In the genomic region with DNA sequence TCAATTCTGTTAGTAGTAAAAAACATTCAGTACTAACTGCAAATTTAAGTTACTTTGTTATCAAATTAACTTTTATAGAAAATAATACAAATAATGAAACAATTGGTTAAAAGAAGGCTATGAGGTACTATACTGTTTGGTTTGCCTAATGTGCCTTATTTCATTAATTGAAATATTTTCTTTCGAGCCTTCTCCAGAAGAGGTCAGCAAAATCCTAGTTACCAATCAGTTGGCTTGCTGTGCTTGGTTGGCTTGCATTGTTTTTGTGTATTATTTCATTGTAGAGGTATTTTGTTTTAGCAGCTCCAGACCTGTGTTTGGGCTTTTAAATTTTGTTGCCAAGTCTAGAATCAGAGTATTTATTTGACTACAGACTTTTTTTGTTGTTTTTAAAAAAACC, we compare ENCODE assay signal across 10 cellular contexts.
A peak's percentile ranks its signal among the peaks of the same experiment; 100 is the strongest.
DNase-seq lines count a peak whose midpoint lies in the region; ATAC-seq and TF ChIP-seq lines count a peak whose summit lies in the region.
"Had no signal": no experiment of that assay in that cellular context is flagged by ENCODE, and none has a peak within 500 bp of the region (broad histone marks: within the 10 kb centered on the region; RNA-seq: fewer than 3 reads in every experiment).

No MANE protein-coding gene starts in this region.

- intact Hi-C loops in left cardiac atrium (cut with DNase I) (no loop called here), upper lobe of right lung (cut with DNase I) (no loop called here)

- no peaks in the 10 kb centered on the region for H3K9me3 ChIP-seq in cardiac muscle cell (ENCODE audit: low read depth)
- no peaks in the 10 kb centered on the region for H3K9me3 ChIP-seq in right atrium auricular region
- no peaks in the 10 kb centered on the region for H3K9me3 ChIP-seq in upper lobe of right lung

- H3K36me3 ChIP-seq in cardiac muscle cell, result peaks cover 3% of the 10 kb centered on the region
- H3K36me3 ChIP-seq in right atrium auricular region, result peaks cover 11% of the 10 kb centered on the region
- H3K36me3 ChIP-seq in upper lobe of right lung, result peaks cover 3% of the 10 kb centered on the region

- H3K27ac ChIP-seq in cardiac muscle cell (no peak overlapping the region), right atrium auricular region (no peak overlapping the region), upper lobe of right lung (no peak overlapping the region)

- TF ChIP-seq CTCF in cardiac muscle cell (IDR thresholded peaks at IDR 0.05; ENCODE audit: low read depth, low read length), result peak; percentile 39
- peak in 1 of 2 donors; percentile 63 for TF ChIP-seq CTCF in right atrium auricular region (IDR thresholded peaks at IDR 0.05)
- peak; percentile 38 for TF ChIP-seq CTCF in astrocyte of the cerebellum (IDR thresholded peaks at IDR 0.05; ENCODE audit: low read depth, low read length, missing control alignments)
- peak; percentile 24 for TF ChIP-seq CTCF in upper lobe of right lung (IDR thresholded peaks at IDR 0.05)

- DNase-seq in cardiac muscle cell (ENCODE audit: low read depth in 1 of 2, low spot score in 1 of 2) (peak in 1 of 2 donors; percentile 64), right atrium auricular region (ENCODE audit: low spot score) (no peak), astrocyte of the cerebellum (ENCODE audit: low read depth) (peak; percentile 28), left cardiac atrium (no peak), upper lobe of right lung (no peak), NCI-H2171 treated with DMSO at 0.1 percent for 48 hours (lab: John Stamatoyannopoulos, UW) (no peak), NCI-H748 (lab: John Stamatoyannopoulos, UW; ENCODE audit: unreplicated experiment) (no peak)
- DNase-seq: CD8-positive, alpha-beta memory T cell; MM.1S had no signal

- H3K27me3 ChIP-seq in cardiac muscle cell (no peaks in the 10 kb centered on the region), right atrium auricular region (no peaks in the 10 kb centered on the region), upper lobe of right lung (no peaks in the 10 kb centered on the region)

- ATAC-seq in left cardiac atrium (peak; percentile 38 to 47), upper lobe of right lung (no peak), HG02885 (IDR thresholded peaks at IDR 0.05; ENCODE audit: poor library complexity, unreplicated experiment) (no peak)

- H3K4me3 ChIP-seq in cardiac muscle cell, result no peak overlapping the region
- no peak overlapping the region for H3K4me3 ChIP-seq in right atrium auricular region
- H3K4me3 ChIP-seq in astrocyte of the cerebellum (ENCODE audit: low read depth, low read length), result no peak overlapping the region
- H3K4me3 ChIP-seq in upper lobe of right lung, result no peak overlapping the region

- H3K4me1 ChIP-seq in cardiac muscle cell (ENCODE audit: low read depth) (peaks cover 11% of the 10 kb centered on the region), right atrium auricular region (peaks cover 0 to 22% of the 10 kb centered on the region in 2 donors), upper lobe of right lung (peaks cover 24% of the 10 kb centered on the region)

- in situ Hi-C loops in astrocyte of the cerebellum (cut with HindIII; ENCODE audit: low sequenced_read_pairs), result no loop called here

Comparison
In these comparisons a context has a peak if more than half of its experiments do, and no peak if none do; other contexts are left out.
1. ATAC-seq: peak in left cardiac atrium (2 of 2); none in upper lobe of right lung (single experiment) and HG02885 (single experiment).